In genomic region chr5:179023528-179024189, GRCh38 we compare ENCODE assay signal across 8 cellular contexts. TPM values are rescaled to one million over a fixed set of nuclear protein-coding genes. Genes with fewer than 3 reads are reported as not detected.
DNase-seq lines count a peak whose midpoint lies in the region; ATAC-seq, FAIRE-seq and TF ChIP-seq lines count a peak whose summit lies in the region.

Gene ZNF879, plus strand, starts transcription at chr5:179023804. Its CDS starts 1,201 bp downstream, at chr5:179025005.

- no peaks in the 10 kb centered on the region for H3K27me3 ChIP-seq in lung (ENCODE audit: control insufficient read depth, insufficient read depth)

- H3K27ac ChIP-seq in lung (ENCODE audit: low read depth in 1 of 2, low read length in 1 of 2), result peak within 1 kb of the TSS; percentile 91 to 97

- no peak for FAIRE-seq in GM12892 (lab: Jason Lieb, UNC)

- ATAC-seq in GM18498 (IDR thresholded peaks at IDR 0.05; ENCODE audit: unreplicated experiment) (peak; percentile 87), HG03135 (IDR thresholded peaks at IDR 0.05; ENCODE audit: unreplicated experiment) (peak; percentile 66), lung (ENCODE audit: insufficient read depth, low FRiP score) (peak; percentile 99)
- ATAC-seq in activated CD8-positive, alpha-beta memory T cell treated with anti-CD3 and anti-CD28 coated beads, Interleukin-2, amount 10 ng/mL, durations not matched to agents 7 days and 5 days, result peak; percentile 95
- ATAC-seq in effector memory CD8-positive, alpha-beta T cell (replicated peaks), result peak; percentile 92

- CTCF ChIA-PET in activated CD8-positive, alpha-beta memory T cell treated with anti-CD3 and anti-CD28 coated beads, Interleukin-2, amount 10 ng/mL, durations not matched to agents 7 days and 5 days (lab: Charles Lee), result no interaction called here

- H3K9me3 ChIP-seq in lung (ENCODE audit: control insufficient read depth in 2 of 2, insufficient read depth in 1 of 2, low read length in 1 of 2), result peaks cover 2 to 27% of the 10 kb centered on the region in 2 donors

- H3K27ac Mint-ChIP-seq in activated CD8-positive, alpha-beta memory T cell treated with anti-CD3 and anti-CD28 coated beads, Interleukin-2, amount 10 ng/mL, durations not matched to agents 7 days and 5 days, result peak within 1 kb of the TSS; percentile 84
- H3K27ac Mint-ChIP-seq in effector memory CD8-positive, alpha-beta T cell, result peak within 1 kb of the TSS; percentile 56 to 92

- peaks cover 0 to 2% of the 10 kb centered on the region in 2 donors for H3K4me1 ChIP-seq in lung (ENCODE audit: control insufficient read depth in 2 of 2, insufficient read depth in 2 of 2, low read length in 2 of 2)

- peaks cover 3% of the 10 kb centered on the region for H3K27me3 Mint-ChIP-seq in activated CD8-positive, alpha-beta memory T cell treated with anti-CD3 and anti-CD28 coated beads, Interleukin-2, amount 10 ng/mL, durations not matched to agents 7 days and 5 days
- no peaks in the 10 kb centered on the region for H3K27me3 Mint-ChIP-seq in effector memory CD8-positive, alpha-beta T cell

- no peak for TF ChIP-seq CTCF in lung (IDR thresholded peaks at IDR 0.05; ENCODE audit: control extremely low read depth, extremely low read depth)

- H3K36me3 Mint-ChIP-seq in activated CD8-positive, alpha-beta memory T cell treated with anti-CD3 and anti-CD28 coated beads, Interleukin-2, amount 10 ng/mL, durations not matched to agents 7 days and 5 days, result peaks cover 41% of the 10 kb centered on the region
- H3K36me3 Mint-ChIP-seq in effector memory CD8-positive, alpha-beta T cell (ENCODE audit: insufficient read depth), result peaks cover 22% of the 10 kb centered on the region

- peaks cover 12% of the 10 kb centered on the region for H3K4me1 Mint-ChIP-seq in activated CD8-positive, alpha-beta memory T cell treated with anti-CD3 and anti-CD28 coated beads, Interleukin-2, amount 10 ng/mL, durations not matched to agents 7 days and 5 days
- peaks cover 3 to 10% of the 10 kb centered on the region in 2 donors for H3K4me1 Mint-ChIP-seq in effector memory CD8-positive, alpha-beta T cell (ENCODE audit: low read depth in 2 of 2)

- H3K4me3 ChIP-seq in lung, result peak within 1 kb of the TSS; percentile 78

- H3K36me3 ChIP-seq in lung (ENCODE audit: control insufficient read depth in 2 of 2, insufficient read depth in 2 of 2, low read length in 2 of 2), result peaks cover 13 to 20% of the 10 kb centered on the region in 2 donors

- no peak for TF ChIP-seq POLR2A in GM12892 (IDR thresholded peaks at IDR 0.05; ENCODE audit: low read depth, low read length)

- DNase-seq in NCI-H82 treated with DMSO at 0.1 percent for 48 hours (lab: John Stamatoyannopoulos, UW; ENCODE audit: unreplicated experiment), result peak; percentile 64
- DNase-seq in activated CD8-positive, alpha-beta memory T cell treated with anti-CD3 and anti-CD28 coated beads, Interleukin-2, amount 10 ng/mL, durations not matched to agents 7 days and 5 days, result peak; percentile 95
- DNase-seq in effector memory CD8-positive, alpha-beta T cell, result peak; percentile 90 to 92 (median 90)
- DNase-seq in lung (ENCODE audit: low spot score), result peak; percentile 95
- peak; percentile 84 to 88 for DNase-seq in stimulated activated CD4-positive, alpha-beta T cell treated with anti-CD3 and anti-CD28 coated beads, Interleukin-4, amount 100 ng/mL, for 48 hours (ENCODE audit: low read depth in 2 of 2)
- DNase-seq in GM12892 (ENCODE audit: insufficient read length), result no peak

- 0% methylated on average over 65 to 72 of the region's 72 CpGs for WGBS in lung, 2 donors

- peak within 1 kb of the TSS; percentile 80 for H3K4me3 Mint-ChIP-seq in activated CD8-positive, alpha-beta memory T cell treated with anti-CD3 and anti-CD28 coated beads, Interleukin-2, amount 10 ng/mL, durations not matched to agents 7 days and 5 days
- peak within 1 kb of the TSS; percentile 92 to 95 for H3K4me3 Mint-ChIP-seq in effector memory CD8-positive, alpha-beta T cell

- H3K9me3 Mint-ChIP-seq in activated CD8-positive, alpha-beta memory T cell treated with anti-CD3 and anti-CD28 coated beads, Interleukin-2, amount 10 ng/mL, durations not matched to agents 7 days and 5 days (ENCODE audit: low read depth), result peaks cover 17% of the 10 kb centered on the region
- H3K9me3 Mint-ChIP-seq in effector memory CD8-positive, alpha-beta T cell, result peaks cover under 1 to 18% of the 10 kb centered on the region in 2 donors

RNA-seq across cellular contexts. Expression of gene ZNF879, which starts in this region (rescaled TPM):
- 1 to 10 TPM; 3.5 to 3.8 TPM for total RNA-seq in activated CD8-positive, alpha-beta memory T cell treated with anti-CD3 and anti-CD28 coated beads, Interleukin-2, amount 10 ng/mL, durations not matched to agents 7 days and 5 days
- total RNA-seq in lung, result 1 to 10 TPM; 3.8 to 5.2 TPM
- 1 to 10 TPM; 1.4 to 1.8 TPM for polyA plus RNA-seq in lung
- not detected for polyA plus RNA-seq in GM12892 (2012; ENCODE audit: missing spikeins)
